19 cellular contexts compared by ENCODE assay signal in genomic region chr1:93740601-93741031, GRCh38. TPM values are rescaled to one million over a fixed set of nuclear protein-coding genes. Genes with fewer than 3 reads are reported as not detected.
DNase-seq lines count a peak whose midpoint lies in the region; TF ChIP-seq lines count a peak whose summit lies in the region.
"Had no signal": no experiment of that assay in that cellular context is flagged by ENCODE, and none has a peak within 500 bp of the region (broad histone marks: within the 10 kb centered on the region; RNA-seq: fewer than 3 reads in every experiment).

No MANE protein-coding gene starts in this region.

- H3K9me3 ChIP-seq in Caco-2: no peaks in the 10 kb centered on the region
- H3K9me3 ChIP-seq: breast epithelium, tibial nerve had no signal

- H3K36me3 Mint-ChIP-seq in T-helper 2 cell treated with Interferon-gamma antibody and Interleukin-4, amounts not matched to agents 5 μg/mL and 100 μg/mL, for 36 hours (ENCODE audit: low read depth): no peaks in the 10 kb centered on the region
- no peaks in the 10 kb centered on the region for H3K36me3 Mint-ChIP-seq in Caco-2 (ENCODE audit: insufficient read depth, unreplicated experiment)
- H3K36me3 Mint-ChIP-seq: activated naive CD4-positive, alpha-beta T cell treated with anti-CD3 and anti-CD28 coated beads, Interleukin-2, amount 10 ng/mL, durations not matched to agents 7 days and 5 days had no signal

- no peaks in the 10 kb centered on the region for H3K36me3 ChIP-seq in Caco-2 (ENCODE audit: control insufficient read depth, insufficient read depth, low read length)
- H3K36me3 ChIP-seq: breast epithelium, tibial nerve had no signal

- CTCF ChIA-PET in Caco-2 (lab: Charles Lee): no interaction called here

- intact Hi-C loops in Caco-2 (cut with micrococcal nuclease; ENCODE audit: unreplicated experiment): loop anchor here (1.0 kb wide), 1 partner anchor 28 kb away; no protein-coding TSS in a partner anchor

- H3K4me3 Mint-ChIP-seq in T-helper 2 cell treated with Interferon-gamma antibody and Interleukin-4, amounts not matched to agents 5 μg/mL and 100 μg/mL, for 36 hours: no peak overlapping the region
- no peak overlapping the region for H3K4me3 Mint-ChIP-seq in Caco-2 (ENCODE audit: unreplicated experiment)
- H3K4me3 Mint-ChIP-seq: activated naive CD4-positive, alpha-beta T cell treated with anti-CD3 and anti-CD28 coated beads, Interleukin-2, amount 10 ng/mL, durations not matched to agents 7 days and 5 days; effector memory CD8-positive, alpha-beta T cell had no signal

- peaks cover 10% of the 10 kb centered on the region for H3K4me1 Mint-ChIP-seq in T-helper 2 cell treated with Interferon-gamma antibody and Interleukin-4, amounts not matched to agents 5 μg/mL and 100 μg/mL, for 36 hours (ENCODE audit: low read depth)
- no peaks in the 10 kb centered on the region for H3K4me1 Mint-ChIP-seq in Caco-2 (ENCODE audit: low read depth, unreplicated experiment)

- BruUV-seq in Caco-2 (replicated peaks; lab: Mats Ljungman, UMichigan): no TSS peak

- H3K9me3 Mint-ChIP-seq in T-helper 2 cell treated with Interferon-gamma antibody and Interleukin-4, amounts not matched to agents 5 μg/mL and 100 μg/mL, for 36 hours: no peaks in the 10 kb centered on the region
- H3K9me3 Mint-ChIP-seq in Caco-2 (ENCODE audit: unreplicated experiment): no peaks in the 10 kb centered on the region
- H3K9me3 Mint-ChIP-seq: activated naive CD4-positive, alpha-beta T cell treated with anti-CD3 and anti-CD28 coated beads, Interleukin-2, amount 10 ng/mL, durations not matched to agents 7 days and 5 days; effector memory CD8-positive, alpha-beta T cell had no signal

- no peak overlapping the region for H3K27ac Mint-ChIP-seq in T-helper 2 cell treated with Interferon-gamma antibody and Interleukin-4, amounts not matched to agents 5 μg/mL and 100 μg/mL, for 36 hours
- H3K27ac Mint-ChIP-seq in Caco-2 (ENCODE audit: unreplicated experiment): no peak overlapping the region
- H3K27ac Mint-ChIP-seq: activated naive CD4-positive, alpha-beta T cell treated with anti-CD3 and anti-CD28 coated beads, Interleukin-2, amount 10 ng/mL, durations not matched to agents 7 days and 5 days; effector memory CD8-positive, alpha-beta T cell; progenitor cell of endocrine pancreas had no signal

- H3K4me1 ChIP-seq in Caco-2: no peaks in the 10 kb centered on the region

- POLR2A ChIA-PET in Caco-2 (lab: Charles Lee): no interaction called here

- no peaks in the 10 kb centered on the region for H3K27me3 ChIP-seq in Caco-2 (replicated peaks; ENCODE audit: control insufficient read depth, insufficient read depth, low read length)
- H3K27me3 ChIP-seq: breast epithelium, tibial nerve had no signal

- no peak for TF ChIP-seq CTCF in AG09319 (IDR thresholded peaks at IDR 0.05; ENCODE audit: low read depth, low read length)
- no peak for TF ChIP-seq CTCF in fibroblast of the aortic adventitia (IDR thresholded peaks at IDR 0.05; ENCODE audit: insufficient read depth, low read length)
- no peak for TF ChIP-seq CTCF in Caco-2 (IDR thresholded peaks at IDR 0.05; ENCODE audit: insufficient read depth in 1 of 2, low read depth in 1 of 2, low read length in 1 of 2, severe bottlenecking in 1 of 2, unreplicated experiment in 1 of 2)

- H3K4me3 ChIP-seq in fibroblast of the aortic adventitia (ENCODE audit: low read depth, low read length): no peak overlapping the region
- no peak overlapping the region for H3K4me3 ChIP-seq in Caco-2 (ENCODE audit: low read depth, low read length)
- H3K4me3 ChIP-seq: breast epithelium, tibial nerve had no signal

- no peaks in the 10 kb centered on the region for H3K27me3 Mint-ChIP-seq in T-helper 2 cell treated with Interferon-gamma antibody and Interleukin-4, amounts not matched to agents 5 μg/mL and 100 μg/mL, for 36 hours (ENCODE audit: low read depth)
- H3K27me3 Mint-ChIP-seq in Caco-2 (ENCODE audit: insufficient read depth, unreplicated experiment): no peaks in the 10 kb centered on the region
- H3K27me3 Mint-ChIP-seq: activated naive CD4-positive, alpha-beta T cell treated with anti-CD3 and anti-CD28 coated beads, Interleukin-2, amount 10 ng/mL, durations not matched to agents 7 days and 5 days; effector memory CD8-positive, alpha-beta T cell had no signal

- peak; percentile 8 for DNase-seq in AG09319 (ENCODE audit: extremely low read depth, low read depth)
- DNase-seq in fibroblast of the aortic adventitia (ENCODE audit: low read depth): peak; percentile 36
- peak; percentile 79 for DNase-seq in myocyte (ENCODE audit: low read depth)
- DNase-seq in T-helper 2 cell treated with Interferon-gamma antibody and Interleukin-4, amounts not matched to agents 5 μg/mL and 100 μg/mL, for 36 hours (ENCODE audit: low spot score): no peak
- DNase-seq in HT-29 (ENCODE audit: low spot score): no peak
- DNase-seq in Caco-2: no peak
- no peak for DNase-seq in stimulated activated CD4-positive, alpha-beta T cell treated with anti-CD3 and anti-CD28 coated beads, Interleukin-12 subunit alpha, Interleukin-12 subunit beta, amount 100 ng/mL, for 4 hours
- DNase-seq: activated CD4-positive, CD25-positive, alpha-beta regulatory T cell; activated naive CD4-positive, alpha-beta T cell treated with anti-CD3 and anti-CD28 coated beads, Interleukin-2, amount 10 ng/mL, durations not matched to agents 7 days and 5 days; Calu3; effector memory CD8-positive, alpha-beta T cell; GF-D8; Karpas-422; NCI-H1436; NCI-H226 had no signal

TF ChIP-seq in PFSK-1, 5 proteins besides CTCF, POLR2A, EP300 and RAD21:
- TF ChIP-seq TAF1 (IDR thresholded peaks at IDR 0.05; ENCODE audit: borderline replicate concordance, insufficient read depth, low read length): no peak
- peak in 1 of 2 experiments; percentile 26; a peak in 1 of 4 replicates for TF ChIP-seq REST (IDR thresholded peaks at IDR 0.05; ENCODE audit: insufficient read depth in 1 of 2, low read depth in 2 of 2, low read length in 2 of 2)
- TF ChIP-seq FOXP2 (optimal IDR thresholded peaks at IDR 0.05; ENCODE audit: borderline replicate concordance, extremely low read depth, extremely low read length, insufficient read depth): peak; percentile 93

RNA-seq across cellular contexts. Expression of gene BCAR3, which starts 59.0 kb away (rescaled TPM):
- polyA plus RNA-seq in PFSK-1 (2012; ENCODE audit: insufficient read length, low read depth): 48.4 TPM
- total RNA-seq in fibroblast of the aortic adventitia (ENCODE audit: low replicate concordance) (20.6 and 34.4 TPM in 2 replicates), myocyte (46.6 and 59.6 TPM in 2 replicates), Caco-2 (2022) (9.3 and 9.9 TPM in 2 replicates)
- 34.0 TPM for polyA plus RNA-seq in myocyte (2012)
- 48.5 and 49.4 TPM in 2 replicates for total RNA-seq in HT-29 (2014; rRNA removed; shearing (Covaris generic))

Comparison
In these comparisons a context has a peak if more than half of its experiments do, and no peak if none do; other contexts are left out.
1. DNase-seq: peak in AG09319 (single experiment), fibroblast of the aortic adventitia (single experiment) and myocyte (single experiment); none in T-helper 2 cell treated with Interferon-gamma antibody and Interleukin-4, amounts not matched to agents 5 μg/mL and 100 μg/mL, for 36 hours (single experiment), HT-29 (single experiment), Caco-2 (0 of 2) and stimulated activated CD4-positive, alpha-beta T cell treated with anti-CD3 and anti-CD28 coated beads, Interleukin-12 subunit alpha, Interleukin-12 subunit beta, amount 100 ng/mL, for 4 hours (single experiment).